In genomic region chr9:75896193-75896592, GRCh38 we compare ENCODE assay signal across 17 cellular contexts.
"Had no signal": no experiment of that assay in that cellular context is flagged by ENCODE, and none has a peak within 500 bp of the region (broad histone marks: within the 10 kb centered on the region; RNA-seq: fewer than 3 reads in every experiment).

No MANE protein-coding gene starts in this region.

- H3K9me3 Mint-ChIP-seq: activated naive CD4-positive, alpha-beta T cell treated with anti-CD3 and anti-CD28 coated beads, Interleukin-2, amount 50 U/mL, for 24 hours had no signal

- H3K27me3 Mint-ChIP-seq: activated naive CD4-positive, alpha-beta T cell treated with anti-CD3 and anti-CD28 coated beads, Interleukin-2, amount 50 U/mL, for 24 hours had no signal

- H3K9me3 ChIP-seq: adrenal gland, gastroesophageal sphincter, ovary, transverse colon had no signal

- ATAC-seq: activated CD8-positive, alpha-beta T cell treated with anti-CD3 and anti-CD28 coated beads, Interleukin-2, amount 10 ng/mL, durations not matched to agents 7 days and 5 days; gastroesophageal sphincter had no signal

- H3K27ac Mint-ChIP-seq: activated CD4-positive, alpha-beta T cell treated with anti-CD3 and anti-CD28 coated beads, Interleukin-2, amount 10 ng/mL, durations not matched to agents 24 days and 14 days; activated CD8-positive, alpha-beta T cell treated with anti-CD3 and anti-CD28 coated beads, Interleukin-2, amount 10 ng/mL, durations not matched to agents 7 days and 5 days; activated naive CD4-positive, alpha-beta T cell treated with anti-CD3 and anti-CD28 coated beads, Interleukin-2, amount 50 U/mL, for 24 hours had no signal

- H3K27ac ChIP-seq: adrenal gland, epithelial cell of prostate, gastroesophageal sphincter, transverse colon had no signal

- H3K36me3 ChIP-seq: adrenal gland, gastroesophageal sphincter, ovary, transverse colon had no signal

- DNase-seq: activated CD4-positive, alpha-beta T cell treated with anti-CD3 and anti-CD28 coated beads, Interleukin-2, amount 10 ng/mL, durations not matched to agents 24 days and 14 days; activated CD4-positive, CD25-positive, alpha-beta regulatory T cell; activated CD8-positive, alpha-beta memory T cell treated with anti-CD3 and anti-CD28 coated beads, Interleukin-2, amount 50 U/mL, for 4 hours; activated CD8-positive, alpha-beta T cell treated with anti-CD3 and anti-CD28 coated beads, Interleukin-2, amount 10 ng/mL, durations not matched to agents 7 days and 5 days; activated effector memory CD4-positive, alpha-beta T cell treated with anti-CD3 and anti-CD28 coated beads, Interleukin-2, amount 50 U/mL, for 16 hours; activated T-cell treated with anti-CD3 and anti-CD28 coated beads, Interleukin-2, amount 50 U/mL, for 48 hours; islet precursor cell; stimulated activated CD4-positive, alpha-beta T cell treated with anti-CD3 and anti-CD28 coated beads, Interleukin-4, amount 100 ng/mL, for 1 hour; stimulated activated naive CD4-positive, alpha-beta T cell; substantia nigra; T-helper 2 cell; transverse colon had no signal

- H3K27me3 ChIP-seq: adrenal gland, gastroesophageal sphincter, ovary, transverse colon had no signal

- H3K4me3 ChIP-seq: adrenal gland, gastroesophageal sphincter, ovary, transverse colon had no signal

- H3K4me3 Mint-ChIP-seq: activated CD4-positive, alpha-beta T cell treated with anti-CD3 and anti-CD28 coated beads, Interleukin-2, amount 10 ng/mL, durations not matched to agents 24 days and 14 days; activated CD8-positive, alpha-beta T cell treated with anti-CD3 and anti-CD28 coated beads, Interleukin-2, amount 10 ng/mL, durations not matched to agents 7 days and 5 days; activated naive CD4-positive, alpha-beta T cell treated with anti-CD3 and anti-CD28 coated beads, Interleukin-2, amount 50 U/mL, for 24 hours had no signal
